In the genomic region with DNA sequence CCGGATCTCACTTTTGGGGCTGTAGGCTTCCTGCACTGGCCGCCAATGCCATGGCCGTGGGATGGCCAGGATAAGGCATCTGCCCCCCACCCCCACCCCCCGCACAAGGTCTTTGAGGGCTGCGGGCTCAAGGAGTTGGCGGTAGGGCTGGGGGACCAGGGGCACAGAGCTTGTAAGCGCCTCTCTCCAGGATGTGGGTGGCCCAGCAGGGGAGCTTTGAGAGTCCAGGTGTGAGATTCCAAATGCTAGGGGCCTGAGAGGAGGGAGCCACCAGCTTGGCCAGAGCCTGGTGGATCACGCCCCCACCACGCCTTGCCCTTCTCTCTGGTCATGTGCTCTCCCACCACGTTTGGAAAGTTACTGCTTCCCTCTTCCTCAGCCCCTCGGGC, we compare ENCODE assay signal across 15 cellular contexts. TPM values are rescaled to one million over a fixed set of nuclear protein-coding genes. Genes with fewer than 3 reads are reported as not detected.
DNase-seq lines count a peak whose midpoint lies in the region; ATAC-seq, FAIRE-seq and TF ChIP-seq lines count a peak whose summit lies in the region.
"Had no signal": no experiment of that assay in that cellular context is flagged by ENCODE, and none has a peak within 500 bp of the region (broad histone marks: within the 10 kb centered on the region; RNA-seq: fewer than 3 reads in every experiment).

No MANE protein-coding gene starts in this region.

- H3K9me3 ChIP-seq in esophagus squamous epithelium (no peaks in the 10 kb centered on the region), pancreas (no peaks in the 10 kb centered on the region)
- H3K9me3 ChIP-seq: ovary had no signal

- no peak overlapping the region for H3K4me3 Mint-ChIP-seq in natural killer cell
- no peak overlapping the region for H3K4me3 Mint-ChIP-seq in natural killer cell treated with Interleukin-12 subunit alpha and Interleukin-12 subunit beta and Interleukin-15 and Interleukin-18, amount 100 ng/mL, for 72 hours
- H3K4me3 Mint-ChIP-seq: activated naive CD4-positive, alpha-beta T cell treated with anti-CD3 and anti-CD28 coated beads, Interleukin-2, amount 50 U/mL, for 24 hours had no signal

- peaks cover 0 to 21% (median 0%) of the 10 kb centered on the region in 3 donors for H3K36me3 ChIP-seq in esophagus squamous epithelium
- no peaks in the 10 kb centered on the region for H3K36me3 ChIP-seq in pancreas
- H3K36me3 ChIP-seq: ovary had no signal

- no peaks in the 10 kb centered on the region for H3K27me3 Mint-ChIP-seq in natural killer cell (ENCODE audit: low read depth in 2 of 2)
- no peaks in the 10 kb centered on the region for H3K27me3 Mint-ChIP-seq in natural killer cell treated with Interleukin-12 subunit alpha and Interleukin-12 subunit beta and Interleukin-15 and Interleukin-18, amount 100 ng/mL, for 72 hours
- H3K27me3 Mint-ChIP-seq: activated naive CD4-positive, alpha-beta T cell treated with anti-CD3 and anti-CD28 coated beads, Interleukin-2, amount 50 U/mL, for 24 hours had no signal

- H3K9me3 Mint-ChIP-seq in natural killer cell, result no peaks in the 10 kb centered on the region
- H3K9me3 Mint-ChIP-seq in natural killer cell treated with Interleukin-12 subunit alpha and Interleukin-12 subunit beta and Interleukin-15 and Interleukin-18, amount 100 ng/mL, for 72 hours, result no peaks in the 10 kb centered on the region
- H3K9me3 Mint-ChIP-seq: activated naive CD4-positive, alpha-beta T cell treated with anti-CD3 and anti-CD28 coated beads, Interleukin-2, amount 50 U/mL, for 24 hours had no signal

- WGBS in esophagus squamous epithelium, 2 donors, result 35% methylated on average over 6 of the region's 11 CpGs
- 63 to 65% methylated on average over 11 of the region's 11 CpGs for WGBS in pancreas, 2 donors

- no peak for FAIRE-seq in pancreas (lab: Jason Lieb, UNC)

- no peak for ATAC-seq in natural killer cell
- no peak for ATAC-seq in natural killer cell treated with Interleukin-12 subunit alpha and Interleukin-12 subunit beta and Interleukin-15 and Interleukin-18, amount 100 ng/mL, for 72 hours
- no peak for ATAC-seq in pancreas
- ATAC-seq in GM18517 (IDR thresholded peaks at IDR 0.05; ENCODE audit: unreplicated experiment), result no peak
- ATAC-seq in GM21723 (IDR thresholded peaks at IDR 0.05; ENCODE audit: unreplicated experiment), result no peak

- DNase-seq in natural killer cell, result no peak
- no peak for DNase-seq in natural killer cell treated with Interleukin-12 subunit alpha and Interleukin-12 subunit beta and Interleukin-15 and Interleukin-18, amount 100 ng/mL, for 72 hours (ENCODE audit: low spot score)
- no peak for DNase-seq in esophagus squamous epithelium (lab: John Stamatoyannopoulos, UW)
- DNase-seq in pancreas, result peak in 2 of 6 donors; percentile 21 to 60
- DNase-seq in NCI-H2081 (lab: John Stamatoyannopoulos, UW), result no peak
- no peak for DNase-seq in glomerular visceral epithelial cell (ENCODE audit: extremely low spot score)
- DNase-seq: activated CD4-positive, alpha-beta T cell treated with anti-CD3 and anti-CD28 coated beads, Interleukin-2, amount 50 U/mL, for 1 hour; GF-D8; GOT3; NCI-H446 treated with DMSO at 0.1 percent for 48 hours had no signal

- H3K4me3 ChIP-seq in esophagus squamous epithelium (no peak overlapping the region), pancreas (no peak overlapping the region)
- H3K4me3 ChIP-seq: ovary, SK-N-MC had no signal

- peaks cover 44 to 89% of the 10 kb centered on the region in 2 donors for H3K4me1 Mint-ChIP-seq in natural killer cell
- peaks cover 51% of the 10 kb centered on the region in 2 donors for H3K4me1 Mint-ChIP-seq in natural killer cell treated with Interleukin-12 subunit alpha and Interleukin-12 subunit beta and Interleukin-15 and Interleukin-18, amount 100 ng/mL, for 72 hours (ENCODE audit: low read depth in 2 of 2)

- TF ChIP-seq CTCF in natural killer cell (IDR thresholded peaks at IDR 0.05), result no peak
- no peak for TF ChIP-seq CTCF in esophagus squamous epithelium (IDR thresholded peaks at IDR 0.05)
- TF ChIP-seq CTCF in pancreas (IDR thresholded peaks at IDR 0.05), result no peak

- H3K27ac ChIP-seq in esophagus squamous epithelium (peak overlapping the region; percentile 96 to 99 (median 98)), pancreas (peak overlapping the region; percentile 38 to 80 (median 64))
- H3K27ac ChIP-seq: SK-N-MC had no signal

- H3K27me3 ChIP-seq in esophagus squamous epithelium (no peaks in the 10 kb centered on the region), pancreas (no peaks in the 10 kb centered on the region)
- H3K27me3 ChIP-seq: ovary had no signal

- H3K36me3 Mint-ChIP-seq in natural killer cell, result no peaks in the 10 kb centered on the region
- no peaks in the 10 kb centered on the region for H3K36me3 Mint-ChIP-seq in natural killer cell treated with Interleukin-12 subunit alpha and Interleukin-12 subunit beta and Interleukin-15 and Interleukin-18, amount 100 ng/mL, for 72 hours
- H3K36me3 Mint-ChIP-seq: activated naive CD4-positive, alpha-beta T cell treated with anti-CD3 and anti-CD28 coated beads, Interleukin-2, amount 50 U/mL, for 24 hours had no signal

- H3K27ac Mint-ChIP-seq in natural killer cell, result peak overlapping the region; percentile 59 to 88
- H3K27ac Mint-ChIP-seq in natural killer cell treated with Interleukin-12 subunit alpha and Interleukin-12 subunit beta and Interleukin-15 and Interleukin-18, amount 100 ng/mL, for 72 hours, result no peak overlapping the region
- H3K27ac Mint-ChIP-seq: activated naive CD4-positive, alpha-beta T cell treated with anti-CD3 and anti-CD28 coated beads, Interleukin-2, amount 50 U/mL, for 24 hours had no signal

- no peak for TF ChIP-seq POLR2A in esophagus squamous epithelium (IDR thresholded peaks at IDR 0.05)

- intact Hi-C loops in natural killer cell (cut with micrococcal nuclease) (no loop called here), esophagus squamous epithelium (cut with DNase I) (no loop called here), pancreas (cut with DNase I) (no loop called here)

- H3K4me1 ChIP-seq in esophagus squamous epithelium, result peaks cover 80 to 97% (median 84%) of the 10 kb centered on the region in 3 donors
- peaks cover 11 to 47% (median 32%) of the 10 kb centered on the region in 3 donors for H3K4me1 ChIP-seq in pancreas

RNA-seq across cellular contexts. Expression of a gene that starts 5.0 kb away (rescaled TPM):
- total RNA-seq in natural killer cell (100 to 1,000 TPM; 263 to 292 (median 263) TPM), esophagus squamous epithelium (100 to 1,000 TPM; 110 to 265 (median 125) TPM), pancreas (100 to 1,000 TPM; 154 to 337 (median 236) TPM)
- total RNA-seq in natural killer cell treated with Interleukin-12 subunit alpha and Interleukin-12 subunit beta and Interleukin-15 and Interleukin-18, amount 100 ng/mL, for 72 hours, result 100 to 1,000 TPM; 306 to 322 TPM
- 100 to 1,000 TPM; 166 to 392 TPM for polyA plus RNA-seq in pancreas

RNA-seq across cellular contexts. Expression of a gene that starts 18.4 kb away (rescaled TPM):
- 10 to 100 TPM; 52.8 to 67.9 (median 59.3) TPM for total RNA-seq in natural killer cell
- 10 to 100 TPM; 66.0 to 98.2 TPM for total RNA-seq in natural killer cell treated with Interleukin-12 subunit alpha and Interleukin-12 subunit beta and Interleukin-15 and Interleukin-18, amount 100 ng/mL, for 72 hours
- total RNA-seq in esophagus squamous epithelium, result 10 to 100 TPM; 24.2 to 35.5 (median 29.6) TPM
- total RNA-seq in pancreas, result 10 to 100 TPM; 16.8 to 27.7 (median 19.7) TPM
- 10 to 100 TPM; 54.3 to 60.0 TPM for polyA plus RNA-seq in pancreas

Comparison
In these comparisons a context has a peak if more than half of its experiments do, and no peak if none do; other contexts are left out.
1. H3K27ac Mint-ChIP-seq: peak in natural killer cell (2 of 2); none in natural killer cell treated with Interleukin-12 subunit alpha and Interleukin-12 subunit beta and Interleukin-15 and Interleukin-18, amount 100 ng/mL, for 72 hours (0 of 2).